In the genomic region with DNA sequence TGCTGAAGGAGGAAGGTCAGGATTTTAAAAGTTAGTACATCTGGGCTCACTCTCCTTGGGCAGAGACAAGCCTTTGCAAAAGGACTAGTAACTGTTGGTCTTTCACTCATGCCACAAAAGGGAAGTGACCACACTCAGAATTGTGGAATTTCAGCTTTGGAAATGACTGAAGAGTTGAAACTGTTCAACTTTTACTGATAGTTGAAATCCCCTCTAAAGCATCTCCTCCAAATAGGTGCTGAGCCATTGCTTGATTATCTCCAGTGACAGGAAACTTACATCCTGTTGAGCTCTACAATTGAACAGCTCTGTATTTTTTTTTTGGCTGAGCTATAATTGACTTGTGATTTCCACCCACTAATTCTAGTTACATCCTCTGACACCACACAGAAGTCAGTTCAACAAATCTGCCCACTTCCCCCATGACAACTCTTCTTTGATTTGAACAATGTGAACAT, we compare ENCODE assay signal across 8 cellular contexts.
DNase-seq lines count a peak whose midpoint lies in the region; ATAC-seq lines count a peak whose summit lies in the region.

No MANE protein-coding gene starts in this region.

- peak overlapping the region; percentile 64 for H3K27ac Mint-ChIP-seq in activated naive CD8-positive, alpha-beta T cell treated with anti-CD3 and anti-CD28 coated beads, Interleukin-2, amount 50 U/mL, for 24 hours

- peaks cover 6% of the 10 kb centered on the region for H3K36me3 Mint-ChIP-seq in activated naive CD8-positive, alpha-beta T cell treated with anti-CD3 and anti-CD28 coated beads, Interleukin-2, amount 50 U/mL, for 24 hours (ENCODE audit: low read depth)

- ATAC-seq in left ventricle myocardium superior, result peak; percentile 21
- no peak for ATAC-seq in Right ventricle myocardium superior (ENCODE audit: poor library complexity)
- peak; percentile 51 for ATAC-seq in HG03521 (IDR thresholded peaks at IDR 0.05; ENCODE audit: unreplicated experiment)
- peak; percentile 52 for ATAC-seq in activated naive CD8-positive, alpha-beta T cell treated with anti-CD3 and anti-CD28 coated beads, Interleukin-2, amount 50 U/mL, for 24 hours
- ATAC-seq in stimulated activated naive CD8-positive, alpha-beta T cell treated with anti-CD3 and anti-CD28 coated beads, Interleukin-15, Interleukin-2, amounts not matched to agents 100 U/mL and 50 U/mL, for 24 hours, result peak; percentile 50

- intact Hi-C loops in left ventricle myocardium superior (cut with micrococcal nuclease) (no loop called here), Right ventricle myocardium superior (cut with DNase I) (no loop called here)

- no peak overlapping the region for H3K4me3 Mint-ChIP-seq in activated naive CD8-positive, alpha-beta T cell treated with anti-CD3 and anti-CD28 coated beads, Interleukin-2, amount 50 U/mL, for 24 hours

- DNase-seq in left ventricle myocardium superior, result no peak
- no peak for DNase-seq in Right ventricle myocardium superior
- no peak for DNase-seq in activated naive CD8-positive, alpha-beta T cell treated with anti-CD3 and anti-CD28 coated beads, Interleukin-2, amount 50 U/mL, for 24 hours
- no peak for DNase-seq in stimulated activated naive CD8-positive, alpha-beta T cell treated with anti-CD3 and anti-CD28 coated beads, Interleukin-15, Interleukin-2, amounts not matched to agents 100 U/mL and 50 U/mL, for 24 hours
- no peak for DNase-seq in inferior parietal cortex (ENCODE audit: extremely low spot score)
- no peak for DNase-seq in NCI-H2171 treated with DMSO at 0.1 percent for 48 hours (lab: John Stamatoyannopoulos, UW)
- no peak for DNase-seq in NCI-H1417 (lab: John Stamatoyannopoulos, UW)

- peaks cover 4% of the 10 kb centered on the region for H3K9me3 Mint-ChIP-seq in activated naive CD8-positive, alpha-beta T cell treated with anti-CD3 and anti-CD28 coated beads, Interleukin-2, amount 50 U/mL, for 24 hours

- H3K27me3 Mint-ChIP-seq in activated naive CD8-positive, alpha-beta T cell treated with anti-CD3 and anti-CD28 coated beads, Interleukin-2, amount 50 U/mL, for 24 hours, result no peaks in the 10 kb centered on the region

- H3K4me1 Mint-ChIP-seq in activated naive CD8-positive, alpha-beta T cell treated with anti-CD3 and anti-CD28 coated beads, Interleukin-2, amount 50 U/mL, for 24 hours, result peaks cover 43% of the 10 kb centered on the region
